8 cellular contexts compared by ENCODE assay signal in genomic region chr4:121822796-121823504, GRCh38. TPM values are rescaled to one million over a fixed set of nuclear protein-coding genes. Genes with fewer than 3 reads are reported as not detected.
DNase-seq lines count a peak whose midpoint lies in the region; ATAC-seq and TF ChIP-seq lines count a peak whose summit lies in the region.

No MANE protein-coding gene starts in this region.

- H3K36me3 ChIP-seq in HUES64 (ENCODE audit: insufficient read depth, low read length) (peaks cover 54% of the 10 kb centered on the region), mucosa of rectum (ENCODE audit: control insufficient read depth in 2 of 2, insufficient read depth in 2 of 2, low read length in 2 of 2) (peaks cover 5 to 7% of the 10 kb centered on the region in 2 donors), vagina (peaks cover 0 to 9% of the 10 kb centered on the region in 2 donors)
- H3K36me3 ChIP-seq in effector memory CD4-positive, alpha-beta T cell (ENCODE audit: control insufficient read depth, insufficient read depth, low read length): no peaks in the 10 kb centered on the region

- H3K36me3 Mint-ChIP-seq in T-helper 1 cell treated with Interleukin-12 subunit alpha and Interleukin-12 subunit beta and Interleukin-4 antibody, amounts not matched to agents 30 μg/mL and 1 μg/mL, for 36 hours (ENCODE audit: low read depth): peaks cover 26% of the 10 kb centered on the region

- TF ChIP-seq CTCF in vagina (IDR thresholded peaks at IDR 0.05): no peak

- peak; percentile 14 for ATAC-seq in Right ventricle myocardium inferior
- ATAC-seq in GM21786 (IDR thresholded peaks at IDR 0.05; ENCODE audit: unreplicated experiment): peak; percentile 35

- no peaks in the 10 kb centered on the region for H3K9me3 ChIP-seq in HUES64 (ENCODE audit: insufficient read depth, low read depth, low read length)
- no peaks in the 10 kb centered on the region for H3K9me3 ChIP-seq in effector memory CD4-positive, alpha-beta T cell (ENCODE audit: control insufficient read depth, low read length)
- H3K9me3 ChIP-seq in mucosa of rectum (ENCODE audit: control insufficient read depth in 2 of 2, low read length in 2 of 2): no peaks in the 10 kb centered on the region
- H3K9me3 ChIP-seq in vagina: no peaks in the 10 kb centered on the region

- no peaks in the 10 kb centered on the region for H3K9me3 Mint-ChIP-seq in T-helper 1 cell treated with Interleukin-12 subunit alpha and Interleukin-12 subunit beta and Interleukin-4 antibody, amounts not matched to agents 30 μg/mL and 1 μg/mL, for 36 hours

- H3K4me1 Mint-ChIP-seq in T-helper 1 cell treated with Interleukin-12 subunit alpha and Interleukin-12 subunit beta and Interleukin-4 antibody, amounts not matched to agents 30 μg/mL and 1 μg/mL, for 36 hours (ENCODE audit: low read depth): peaks cover 35% of the 10 kb centered on the region

- intact Hi-C loops in Right ventricle myocardium inferior (cut with DNase I) (loop anchor here (5.0 kb wide), 1 partner anchor 126 kb away; the partner anchor contains the start of gene ANXA5), cardiac septum (cut with DNase I) (loop anchor here (1.0 to 5.0 kb wide), 2 partner anchors 22 to 126 kb away; partner anchors contain the start of genes ANXA5 and EXOSC9), vagina (cut with DNase I) (no loop called here)

- TF ChIP-seq POLR2A in vagina (IDR thresholded peaks at IDR 0.05): no peak

- under 1% methylated on average over 30 of the region's 30 CpGs for WGBS in HUES64

- peak overlapping the region; percentile 91 for H3K27ac ChIP-seq in HUES64 (ENCODE audit: low read depth, low read length)
- no peak overlapping the region for H3K27ac ChIP-seq in effector memory CD4-positive, alpha-beta T cell (ENCODE audit: insufficient read depth, low read length, poor library complexity, severe bottlenecking)
- H3K27ac ChIP-seq in mucosa of rectum (ENCODE audit: low read depth in 2 of 2, low read length in 2 of 2): peak overlapping the region in 1 of 2 donors; percentile 16
- peak overlapping the region; percentile 74 for H3K27ac ChIP-seq in vagina

- peak overlapping the region; percentile 98 for H3K27ac Mint-ChIP-seq in T-helper 1 cell treated with Interleukin-12 subunit alpha and Interleukin-12 subunit beta and Interleukin-4 antibody, amounts not matched to agents 30 μg/mL and 1 μg/mL, for 36 hours

- peak overlapping the region; percentile 96 for H3K4me3 Mint-ChIP-seq in T-helper 1 cell treated with Interleukin-12 subunit alpha and Interleukin-12 subunit beta and Interleukin-4 antibody, amounts not matched to agents 30 μg/mL and 1 μg/mL, for 36 hours

- H3K27me3 ChIP-seq in HUES64 (ENCODE audit: insufficient read depth, low read length) (no peaks in the 10 kb centered on the region), mucosa of rectum (ENCODE audit: control insufficient read depth in 2 of 2, insufficient read depth in 2 of 2, low read length in 2 of 2) (no peaks in the 10 kb centered on the region), vagina (no peaks in the 10 kb centered on the region)
- H3K27me3 ChIP-seq in effector memory CD4-positive, alpha-beta T cell (replicated peaks; ENCODE audit: control insufficient read depth, insufficient read depth, low read length, poor library complexity, severe bottlenecking): no peaks in the 10 kb centered on the region

- peaks cover 14% of the 10 kb centered on the region for H3K4me1 ChIP-seq in HUES64 (ENCODE audit: insufficient read depth, low read length)
- H3K4me1 ChIP-seq in effector memory CD4-positive, alpha-beta T cell (ENCODE audit: control insufficient read depth, insufficient read depth, low read length, poor library complexity, severe bottlenecking): no peaks in the 10 kb centered on the region
- H3K4me1 ChIP-seq in mucosa of rectum (ENCODE audit: control insufficient read depth in 2 of 2, insufficient read depth in 2 of 2, low read length in 2 of 2): peaks cover 3 to 7% of the 10 kb centered on the region in 2 donors
- H3K4me1 ChIP-seq in vagina: peaks cover 9% of the 10 kb centered on the region

- DNase-seq in Right ventricle myocardium inferior (ENCODE audit: missing footprints) (no peak), cardiac septum (ENCODE audit: low spot score) (no peak), vagina (ENCODE audit: extremely low spot score in 2 of 2) (no peak)
- peak in 2 of 3 donors; percentile 12 to 13 for DNase-seq in effector memory CD4-positive, alpha-beta T cell

- no peaks in the 10 kb centered on the region for H3K27me3 Mint-ChIP-seq in T-helper 1 cell treated with Interleukin-12 subunit alpha and Interleukin-12 subunit beta and Interleukin-4 antibody, amounts not matched to agents 30 μg/mL and 1 μg/mL, for 36 hours (ENCODE audit: low read depth)

- H3K4me3 ChIP-seq in HUES64 (ENCODE audit: low read length): peak overlapping the region; percentile 91
- H3K4me3 ChIP-seq in effector memory CD4-positive, alpha-beta T cell (ENCODE audit: insufficient read depth, low read depth, low read length, poor library complexity, severe bottlenecking): peak overlapping the region; percentile 77
- peak overlapping the region; percentile 77 to 92 for H3K4me3 ChIP-seq in mucosa of rectum (ENCODE audit: low read length in 2 of 2)
- peak overlapping the region; percentile 57 to 63 for H3K4me3 ChIP-seq in vagina

- peak overlapping the region; percentile 93 for H3K9ac ChIP-seq in HUES64 (ENCODE audit: low read depth, low read length)
- peak overlapping the region; percentile 52 to 81 for H3K9ac ChIP-seq in mucosa of rectum (ENCODE audit: low read depth in 1 of 2, low read length in 2 of 2)

RNA-seq across cellular contexts. Expression of gene CCNA2, which starts 0.7 kb away (rescaled TPM):
- total RNA-seq in Right ventricle myocardium inferior: 1.2 TPM
- total RNA-seq in cardiac septum: 0.38 TPM
- polyA plus RNA-seq in HUES64 (2013, experiment 1 of 2): 87.6 TPM
- polyA plus RNA-seq in HUES64 (2013, experiment 2 of 2): 92.6 TPM
- total RNA-seq in vagina: 5.4 TPM

RNA-seq across cellular contexts. Expression of gene EXOSC9, which starts 21.8 kb away (rescaled TPM):
- 10.2 TPM for total RNA-seq in Right ventricle myocardium inferior
- total RNA-seq in cardiac septum: 13.5 TPM
- 71.6 TPM for polyA plus RNA-seq in HUES64 (2013, experiment 1 of 2)
- polyA plus RNA-seq in HUES64 (2013, experiment 2 of 2): 71.4 TPM
- 10.6 TPM for total RNA-seq in vagina

RNA-seq across cellular contexts. Expression of gene BBS7, which starts 47.3 kb away (rescaled TPM):
- 5.4 TPM for total RNA-seq in Right ventricle myocardium inferior
- 6.1 TPM for total RNA-seq in cardiac septum
- 19.0 TPM for polyA plus RNA-seq in HUES64 (2013, experiment 1 of 2)
- 21.5 TPM for polyA plus RNA-seq in HUES64 (2013, experiment 2 of 2)
- total RNA-seq in vagina: 19.2 TPM

RNA-seq across cellular contexts. Expression of gene SMIM43, which starts 58.0 kb away (rescaled TPM):
- not detected for total RNA-seq in Right ventricle myocardium inferior
- 0.27 TPM for total RNA-seq in cardiac septum
- 1.4 TPM for polyA plus RNA-seq in HUES64 (2013, experiment 1 of 2)
- polyA plus RNA-seq in HUES64 (2013, experiment 2 of 2): 1.3 TPM
- total RNA-seq in vagina: not detected

Comparison
In these comparisons a context has a peak if more than half of its experiments do, and no peak if none do; other contexts are left out.
1. DNase-seq: peak in effector memory CD4-positive, alpha-beta T cell (2 of 3); none in Right ventricle myocardium inferior (single experiment), cardiac septum (single experiment) and vagina (0 of 2).
2. Peak in every context shown above with its lines, with median percentiles within 50 percentile points of each other: H3K4me3 ChIP-seq.